8 cellular contexts compared by ENCODE assay signal in the genomic region with DNA sequence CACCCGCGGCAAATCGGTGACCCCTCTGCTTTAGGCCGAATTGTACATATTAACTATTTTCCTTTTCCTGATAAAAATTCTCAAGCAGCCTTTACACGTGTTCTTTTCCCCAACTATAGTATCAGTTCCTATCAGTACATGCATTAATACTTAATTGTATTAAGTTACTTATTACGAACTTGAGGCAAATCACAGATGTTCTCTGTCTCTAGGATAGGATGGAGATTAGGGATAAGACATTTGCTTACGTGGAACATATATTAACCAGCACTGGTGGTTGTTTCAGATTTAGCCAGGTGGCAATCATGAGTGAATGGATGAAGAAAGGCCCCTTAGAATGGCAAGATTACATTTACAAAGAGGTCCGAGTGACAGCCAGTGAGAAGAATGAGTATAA. TPM values are rescaled to one million over a fixed set of nuclear protein-coding genes. Genes with fewer than 3 reads are reported as not detected.
A peak's percentile ranks its signal among the peaks of the same experiment; 100 is the strongest.
DNase-seq lines count a peak whose midpoint lies in the region; ATAC-seq, FAIRE-seq and TF ChIP-seq lines count a peak whose summit lies in the region.

No MANE protein-coding gene starts in this region.

- DNase-seq in H7 = no peak
- DNase-seq in small intestine = no peak
- no peak for DNase-seq in NOMO-1 treated with dmso at 0.1 percent for 144 hours (lab: John Stamatoyannopoulos, UW; ENCODE audit: unreplicated experiment)
- no peak for DNase-seq in omental fat pad (ENCODE audit: low spot score)
- DNase-seq in NCI-H2107 (lab: John Stamatoyannopoulos, UW) = no peak
- no peak for DNase-seq in stimulated activated CD4-positive, alpha-beta T cell treated with anti-CD3 and anti-CD28 coated beads, Interleukin-4, amount 100 ng/mL, for 4 hours

- TF ChIP-seq POLR2A in gastroesophageal sphincter (IDR thresholded peaks at IDR 0.05) = no peak

- WGBS in gastroesophageal sphincter (ENCODE audit: low coverage in 1 of 2), 2 donors = 5 to 11% methylated on average over 8 of the region's 8 CpGs
- WGBS in small intestine, 3 donors = 4 to 9% (median 7%) methylated on average over 8 of the region's 8 CpGs

- ATAC-seq in SK-N-SH treated with all-trans-retinoic acid at 6 μM for 48 hours = peak; percentile 7
- ATAC-seq in gastroesophageal sphincter = no peak
- no peak for ATAC-seq in omental fat pad (ENCODE audit: low FRiP score)

- TF ChIP-seq EP300 in gastroesophageal sphincter (IDR thresholded peaks at IDR 0.05) = no peak

- H3K36me3 ChIP-seq in H7 (replicated peaks; ENCODE audit: control insufficient read depth, insufficient read depth, low read length) = peaks cover 1% of the 10 kb centered on the region
- H3K36me3 ChIP-seq in gastroesophageal sphincter = peaks cover 0 to 30% of the 10 kb centered on the region in 2 donors
- H3K36me3 ChIP-seq in small intestine (ENCODE audit: control insufficient read depth in 2 of 2, insufficient read depth in 2 of 2, low read length in 2 of 2) = no peaks in the 10 kb centered on the region

- TF ChIP-seq CTCF in gastroesophageal sphincter (IDR thresholded peaks at IDR 0.05) (no peak), omental fat pad (IDR thresholded peaks at IDR 0.05) (no peak)

- no peak for FAIRE-seq in small intestine (lab: Jason Lieb, UNC)

- peak overlapping the region; percentile 53 for H3K4me3 ChIP-seq in H7 (ENCODE audit: insufficient read depth, low read depth, low read length)
- peak overlapping the region; percentile 49 to 61 for H3K4me3 ChIP-seq in gastroesophageal sphincter
- peak overlapping the region; percentile 70 to 86 for H3K4me3 ChIP-seq in small intestine (ENCODE audit: low read depth in 1 of 2, low read length in 2 of 2)

- H3K4me1 ChIP-seq in gastroesophageal sphincter (peaks cover 0 to 14% (median 5%) of the 10 kb centered on the region in 3 donors), small intestine (ENCODE audit: control insufficient read depth in 2 of 2, insufficient read depth in 1 of 2, low read depth in 1 of 2, low read length in 1 of 2) (peaks cover 2% of the 10 kb centered on the region in 2 donors)

- H3K27ac ChIP-seq in gastroesophageal sphincter (peak overlapping the region in 3 of 4 donors; percentile 68 to 79 (median 76)), small intestine (ENCODE audit: low read depth in 1 of 2, low read length in 1 of 2) (peak overlapping the region in 1 of 2 donors; percentile 86)

- no peaks in the 10 kb centered on the region for H3K27me3 ChIP-seq in H7 (ENCODE audit: control insufficient read depth, insufficient read depth, low read length)
- no peaks in the 10 kb centered on the region for H3K27me3 ChIP-seq in gastroesophageal sphincter
- no peaks in the 10 kb centered on the region for H3K27me3 ChIP-seq in small intestine (ENCODE audit: control insufficient read depth in 2 of 2, insufficient read depth in 2 of 2, low read length in 2 of 2)

- H3K9me3 ChIP-seq in gastroesophageal sphincter (no peaks in the 10 kb centered on the region), small intestine (ENCODE audit: control insufficient read depth, low read depth) (no peaks in the 10 kb centered on the region)

TF ChIP-seq in SK-N-SH treated with all-trans-retinoic acid at 6 μM for 48 hours, 23 proteins besides CTCF, POLR2A, EP300 and RAD21:
- TF ChIP-seq TOX (CRISPR knock-in tag; IDR thresholded peaks at IDR 0.05; ENCODE audit: borderline replicate concordance) (no peak), TCF4 (CRISPR knock-in tag; IDR thresholded peaks at IDR 0.05; ENCODE audit: borderline replicate concordance) (peak; percentile 47; the same call in 1 of the 2 replicates), BACH2 (CRISPR knock-in tag; IDR thresholded peaks at IDR 0.05; ENCODE audit: borderline replicate concordance) (no peak), ISL1 (CRISPR knock-in tag; IDR thresholded peaks at IDR 0.05) (no peak; the same call in 1 of the 2 replicates), ESRRG (CRISPR knock-in tag; IDR thresholded peaks at IDR 0.05) (peak; percentile 66)
- TF ChIP-seq, protein P1, sequence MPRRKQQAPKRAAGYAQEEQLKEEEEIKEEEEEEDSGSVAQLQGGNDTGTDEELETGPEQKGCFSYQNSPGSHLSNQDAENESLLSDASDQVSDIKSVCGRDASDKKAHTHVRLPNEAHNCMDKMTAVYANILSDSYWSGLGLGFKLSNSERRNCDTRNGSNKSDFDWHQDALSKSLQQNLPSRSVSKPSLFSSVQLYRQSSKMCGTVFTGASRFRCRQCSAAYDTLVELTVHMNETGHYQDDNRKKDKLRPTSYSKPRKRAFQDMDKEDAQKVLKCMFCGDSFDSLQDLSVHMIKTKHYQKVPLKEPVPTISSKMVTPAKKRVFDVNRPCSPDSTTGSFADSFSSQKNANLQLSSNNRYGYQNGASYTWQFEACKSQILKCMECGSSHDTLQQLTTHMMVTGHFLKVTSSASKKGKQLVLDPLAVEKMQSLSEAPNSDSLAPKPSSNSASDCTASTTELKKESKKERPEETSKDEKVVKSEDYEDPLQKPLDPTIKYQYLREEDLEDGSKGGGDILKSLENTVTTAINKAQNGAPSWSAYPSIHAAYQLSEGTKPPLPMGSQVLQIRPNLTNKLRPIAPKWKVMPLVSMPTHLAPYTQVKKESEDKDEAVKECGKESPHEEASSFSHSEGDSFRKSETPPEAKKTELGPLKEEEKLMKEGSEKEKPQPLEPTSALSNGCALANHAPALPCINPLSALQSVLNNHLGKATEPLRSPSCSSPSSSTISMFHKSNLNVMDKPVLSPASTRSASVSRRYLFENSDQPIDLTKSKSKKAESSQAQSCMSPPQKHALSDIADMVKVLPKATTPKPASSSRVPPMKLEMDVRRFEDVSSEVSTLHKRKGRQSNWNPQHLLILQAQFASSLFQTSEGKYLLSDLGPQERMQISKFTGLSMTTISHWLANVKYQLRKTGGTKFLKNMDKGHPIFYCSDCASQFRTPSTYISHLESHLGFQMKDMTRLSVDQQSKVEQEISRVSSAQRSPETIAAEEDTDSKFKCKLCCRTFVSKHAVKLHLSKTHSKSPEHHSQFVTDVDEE (CRISPR knock-in tag; IDR thresholded peaks at IDR 0.05) = peak; percentile 31; the same call in 1 of the 2 replicates

RNA-seq across cellular contexts. Expression of a gene that starts 0.7 kb away (rescaled TPM):
- total RNA-seq in H7 (2014; rRNA removed; shearing (Covaris generic)) = 17.6 and 22.2 TPM in 2 replicates
- total RNA-seq in gastroesophageal sphincter (10 to 100 TPM in 1 of 4 donors, 1 to 10 TPM in 3; 5.9 to 11.2 (median 6.9) TPM), omental fat pad (1 to 10 TPM; 4.1 to 6.6 (median 5.4) TPM)
- 10 to 100 TPM; 10.8 to 20.6 (median 14.4) TPM for polyA plus RNA-seq in small intestine

RNA-seq across cellular contexts. Expression of a gene that starts 27.5 kb away (rescaled TPM):
- total RNA-seq in H7 (2014; rRNA removed; shearing (Covaris generic)) = 140 and 206 TPM in 2 replicates
- 100 to 1,000 TPM in 2 of 4 donors, 10 to 100 TPM in 2; 39.0 to 109 (median 73.4) TPM for total RNA-seq in gastroesophageal sphincter
- 100 to 1,000 TPM in 2 of 3 donors, 10 to 100 TPM in 1; 78.6 to 202 (median 185) TPM for polyA plus RNA-seq in small intestine
- 100 to 1,000 TPM; 105 to 234 (median 129) TPM for total RNA-seq in omental fat pad
